9 cellular contexts compared by ENCODE assay signal in the genomic region with DNA sequence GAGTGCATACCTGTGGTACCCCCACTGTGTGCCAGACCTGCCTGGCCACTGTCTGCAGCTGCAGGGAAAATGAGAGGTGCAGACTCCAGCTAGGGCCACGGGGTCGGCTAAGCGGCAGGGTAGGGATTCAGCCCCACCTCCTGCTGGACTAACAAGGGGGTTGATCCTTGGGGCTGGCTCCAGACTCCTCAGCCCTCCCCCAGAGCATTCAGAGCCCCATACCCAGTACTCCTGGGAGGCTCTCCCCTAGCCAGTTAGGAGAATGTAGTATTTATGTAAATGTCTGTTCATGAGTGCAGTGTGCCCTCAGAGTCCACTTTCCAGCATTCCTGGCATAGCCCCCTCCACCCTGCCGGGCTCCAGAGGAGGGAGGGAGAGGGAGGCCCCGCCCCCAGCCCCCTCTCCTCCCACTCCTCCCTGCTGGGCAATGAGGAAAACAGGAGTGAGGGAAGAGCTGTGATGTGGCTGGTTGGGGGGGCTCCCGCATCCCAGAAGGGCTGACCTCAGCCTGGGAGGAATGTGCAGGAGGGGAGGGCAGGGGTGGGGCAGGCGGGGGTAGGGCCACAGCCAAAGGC. TPM values are rescaled to one million over a fixed set of nuclear protein-coding genes. Genes with fewer than 3 reads are reported as not detected.
DNase-seq lines count a peak whose midpoint lies in the region; ATAC-seq and TF ChIP-seq lines count a peak whose summit lies in the region.
"Had no signal": no experiment of that assay in that cellular context is flagged by ENCODE, and none has a peak within 500 bp of the region (broad histone marks: within the 10 kb centered on the region; RNA-seq: fewer than 3 reads in every experiment).

No MANE protein-coding gene starts in this region.

- H3K9me3 ChIP-seq in HAP-1, result no peaks in the 10 kb centered on the region
- no peaks in the 10 kb centered on the region for H3K9me3 ChIP-seq in ascending aorta
- no peaks in the 10 kb centered on the region for H3K9me3 ChIP-seq in right cardiac atrium (ENCODE audit: control insufficient read depth, low read length)
- H3K9me3 ChIP-seq: neutrophil had no signal

- H3K4me1 Mint-ChIP-seq in activated T-helper 2 cell treated with anti-CD3 and anti-CD28 coated beads, Interferon-gamma antibody, Interleukin-2, Interleukin-4, amounts not matched to agents 10 μg/mL and 5 μg/mL and 100 μg/mL, durations not matched to agents 14 hours and 24 hours and 36 hours (ENCODE audit: low read depth), result peaks cover 3% of the 10 kb centered on the region
- peaks cover 7% of the 10 kb centered on the region for H3K4me1 Mint-ChIP-seq in activated T-cell treated with anti-CD3 and anti-CD28 coated beads, Interleukin-2, amount 50 U/mL, for 24 hours (ENCODE audit: low read depth)

- H3K4me3 ChIP-seq in HAP-1 (no peak overlapping the region), ascending aorta (peak overlapping the region in 1 of 2 donors; percentile 3), right cardiac atrium (ENCODE audit: low read length) (no peak overlapping the region), retinal pigment epithelial cell (ENCODE audit: low read length) (no peak overlapping the region)

- ATAC-seq in right cardiac atrium (peak; percentile 38 to 62), GM21423 (IDR thresholded peaks at IDR 0.05; ENCODE audit: unreplicated experiment) (no peak)

- TF ChIP-seq CTCF in ascending aorta (IDR thresholded peaks at IDR 0.05), result no peak
- no peak for TF ChIP-seq CTCF in retinal pigment epithelial cell (conservative IDR thresholded peaks at IDR 0.05; ENCODE audit: low read depth, low read length)

- peaks cover 4% of the 10 kb centered on the region for H3K27me3 ChIP-seq in HAP-1 (ENCODE audit: low read depth)
- H3K27me3 ChIP-seq in ascending aorta, result no peaks in the 10 kb centered on the region
- H3K27me3 ChIP-seq in right cardiac atrium (ENCODE audit: control insufficient read depth, insufficient read depth), result no peaks in the 10 kb centered on the region

- H3K9me3 Mint-ChIP-seq in activated T-helper 2 cell treated with anti-CD3 and anti-CD28 coated beads, Interferon-gamma antibody, Interleukin-2, Interleukin-4, amounts not matched to agents 10 μg/mL and 5 μg/mL and 100 μg/mL, durations not matched to agents 14 hours and 24 hours and 36 hours, result no peaks in the 10 kb centered on the region
- H3K9me3 Mint-ChIP-seq in activated T-cell treated with anti-CD3 and anti-CD28 coated beads, Interleukin-2, amount 50 U/mL, for 24 hours, result no peaks in the 10 kb centered on the region

- in situ Hi-C loops in HAP-1 (cut with MboI; ENCODE audit: low sequenced_read_pairs), result no loop called here

- H3K27ac Mint-ChIP-seq in activated T-helper 2 cell treated with anti-CD3 and anti-CD28 coated beads, Interferon-gamma antibody, Interleukin-2, Interleukin-4, amounts not matched to agents 10 μg/mL and 5 μg/mL and 100 μg/mL, durations not matched to agents 14 hours and 24 hours and 36 hours, result no peak overlapping the region
- no peak overlapping the region for H3K27ac Mint-ChIP-seq in activated T-cell treated with anti-CD3 and anti-CD28 coated beads, Interleukin-2, amount 50 U/mL, for 24 hours

- H3K36me3 ChIP-seq in HAP-1 (replicated peaks), result 0 out of 2 replicates have a peak, but pooled peaks cover 3% of the 10 kb centered on the region
- no peaks in the 10 kb centered on the region for H3K36me3 ChIP-seq in ascending aorta

- WGBS in right cardiac atrium, result 26% methylated on average over 7 of the region's 7 CpGs

- peaks cover 17% of the 10 kb centered on the region for H3K27me3 Mint-ChIP-seq in activated T-helper 2 cell treated with anti-CD3 and anti-CD28 coated beads, Interferon-gamma antibody, Interleukin-2, Interleukin-4, amounts not matched to agents 10 μg/mL and 5 μg/mL and 100 μg/mL, durations not matched to agents 14 hours and 24 hours and 36 hours (ENCODE audit: low read depth)
- H3K27me3 Mint-ChIP-seq in activated T-cell treated with anti-CD3 and anti-CD28 coated beads, Interleukin-2, amount 50 U/mL, for 24 hours, result peaks cover 24% of the 10 kb centered on the region

- H3K27ac ChIP-seq in ascending aorta (peak overlapping the region; percentile 97 to 99), right cardiac atrium (ENCODE audit: low read length) (peak overlapping the region; percentile 84)
- H3K27ac ChIP-seq: neutrophil had no signal

- intact Hi-C loops in ascending aorta (cut with DNase I) (loop anchor here (2.0 kb wide), 2 partner anchors 26 to 34 kb away; a partner anchor contains a TSS), right cardiac atrium (cut with DNase I) (no loop called here)
- intact Hi-C loops in activated T-helper 2 cell treated with anti-CD3 and anti-CD28 coated beads, Interferon-gamma antibody, Interleukin-2, Interleukin-4, amounts not matched to agents 10 μg/mL and 5 μg/mL and 100 μg/mL, durations not matched to agents 14 hours and 24 hours and 36 hours (cut with micrococcal nuclease), result no loop called here

- no peaks in the 10 kb centered on the region for H3K36me3 Mint-ChIP-seq in activated T-helper 2 cell treated with anti-CD3 and anti-CD28 coated beads, Interferon-gamma antibody, Interleukin-2, Interleukin-4, amounts not matched to agents 10 μg/mL and 5 μg/mL and 100 μg/mL, durations not matched to agents 14 hours and 24 hours and 36 hours (ENCODE audit: low read depth)
- peaks cover 3% of the 10 kb centered on the region for H3K36me3 Mint-ChIP-seq in activated T-cell treated with anti-CD3 and anti-CD28 coated beads, Interleukin-2, amount 50 U/mL, for 24 hours (ENCODE audit: low read depth)

- no peak overlapping the region for H3K4me3 Mint-ChIP-seq in activated T-helper 2 cell treated with anti-CD3 and anti-CD28 coated beads, Interferon-gamma antibody, Interleukin-2, Interleukin-4, amounts not matched to agents 10 μg/mL and 5 μg/mL and 100 μg/mL, durations not matched to agents 14 hours and 24 hours and 36 hours (ENCODE audit: low read depth)
- H3K4me3 Mint-ChIP-seq in activated T-cell treated with anti-CD3 and anti-CD28 coated beads, Interleukin-2, amount 50 U/mL, for 24 hours, result no peak overlapping the region

- H3K4me1 ChIP-seq in HAP-1 (peaks cover 28% of the 10 kb centered on the region), ascending aorta (peaks cover 35 to 64% of the 10 kb centered on the region in 2 donors), right cardiac atrium (ENCODE audit: control insufficient read depth, insufficient read depth, low read length) (peaks cover 18% of the 10 kb centered on the region)

- peak; percentile 51 to 83 for DNase-seq in HAP-1 (ENCODE audit: low spot score in 2 of 2)
- peak; percentile 69 to 95 for DNase-seq in ascending aorta (ENCODE audit: low spot score in 2 of 2)
- DNase-seq in right cardiac atrium, result peak; percentile 80 to 93 (median 93)
- DNase-seq in retinal pigment epithelial cell (ENCODE audit: low read depth), result peak; percentile 96
- no peak for DNase-seq in activated T-helper 2 cell treated with anti-CD3 and anti-CD28 coated beads, Interferon-gamma antibody, Interleukin-2, Interleukin-4, amounts not matched to agents 10 μg/mL and 5 μg/mL and 100 μg/mL, durations not matched to agents 14 hours and 24 hours and 36 hours (ENCODE audit: low spot score)
- no peak for DNase-seq in T-helper 1 cell
- DNase-seq in activated T-cell treated with anti-CD3 and anti-CD28 coated beads, Interleukin-2, amount 50 U/mL, for 24 hours, result no peak

RNA-seq across cellular contexts. Expression of a gene that starts 4.5 kb away (rescaled TPM):
- total RNA-seq in ascending aorta (24.2 TPM), right cardiac atrium (10 to 100 TPM; 19.2 to 33.9 (median 29.3) TPM)
- 35.7 TPM for polyA plus RNA-seq in right cardiac atrium
- 0.30 and 0.68 TPM in 2 replicates for total RNA-seq in activated T-helper 2 cell treated with anti-CD3 and anti-CD28 coated beads, Interferon-gamma antibody, Interleukin-2, Interleukin-4, amounts not matched to agents 10 μg/mL and 5 μg/mL and 100 μg/mL, durations not matched to agents 14 hours and 24 hours and 36 hours

RNA-seq across cellular contexts. Expression of a gene that starts 14.4 kb away (rescaled TPM):
- total RNA-seq in ascending aorta (not detected), right cardiac atrium (10 to 100 TPM in 2 of 4 donors, 1 to 10 TPM in 2; 1.4 to 15.7 (median 8.0) TPM)
- polyA plus RNA-seq in right cardiac atrium, result 14.6 TPM
- not detected in 2 replicates for total RNA-seq in activated T-helper 2 cell treated with anti-CD3 and anti-CD28 coated beads, Interferon-gamma antibody, Interleukin-2, Interleukin-4, amounts not matched to agents 10 μg/mL and 5 μg/mL and 100 μg/mL, durations not matched to agents 14 hours and 24 hours and 36 hours

RNA-seq across cellular contexts. Expression of a gene that starts 27.8 kb away (rescaled TPM):
- total RNA-seq in ascending aorta (231 TPM), right cardiac atrium (10 to 100 TPM; 51.0 to 67.6 (median 56.9) TPM)
- polyA plus RNA-seq in right cardiac atrium, result 50.9 TPM
- total RNA-seq in activated T-helper 2 cell treated with anti-CD3 and anti-CD28 coated beads, Interferon-gamma antibody, Interleukin-2, Interleukin-4, amounts not matched to agents 10 μg/mL and 5 μg/mL and 100 μg/mL, durations not matched to agents 14 hours and 24 hours and 36 hours, result 154 and 164 TPM in 2 replicates

RNA-seq across cellular contexts. Expression of a gene that starts 28.5 kb away (rescaled TPM):
- 283 TPM for total RNA-seq in ascending aorta
- 100 to 1,000 TPM; 129 to 149 (median 148) TPM for total RNA-seq in right cardiac atrium
- 122 TPM for polyA plus RNA-seq in right cardiac atrium
- total RNA-seq in activated T-helper 2 cell treated with anti-CD3 and anti-CD28 coated beads, Interferon-gamma antibody, Interleukin-2, Interleukin-4, amounts not matched to agents 10 μg/mL and 5 μg/mL and 100 μg/mL, durations not matched to agents 14 hours and 24 hours and 36 hours, result 267 and 269 TPM in 2 replicates

RNA-seq across cellular contexts. Expression of a gene that starts 34.7 kb away (rescaled TPM):
- total RNA-seq in ascending aorta (not detected), right cardiac atrium (1 to 10 TPM; 1.1 to 2.4 (median 1.7) TPM)
- 2.9 TPM for polyA plus RNA-seq in right cardiac atrium
- 10.8 TPM in 2 replicates for total RNA-seq in activated T-helper 2 cell treated with anti-CD3 and anti-CD28 coated beads, Interferon-gamma antibody, Interleukin-2, Interleukin-4, amounts not matched to agents 10 μg/mL and 5 μg/mL and 100 μg/mL, durations not matched to agents 14 hours and 24 hours and 36 hours

Comparison
In these comparisons a context has a peak if more than half of its experiments do, and no peak if none do; other contexts are left out.
1. DNase-seq: peak in HAP-1 (2 of 2), ascending aorta (2 of 2), right cardiac atrium (3 of 3) and retinal pigment epithelial cell (single experiment); none in activated T-helper 2 cell treated with anti-CD3 and anti-CD28 coated beads, Interferon-gamma antibody, Interleukin-2, Interleukin-4, amounts not matched to agents 10 μg/mL and 5 μg/mL and 100 μg/mL, durations not matched to agents 14 hours and 24 hours and 36 hours (single experiment), T-helper 1 cell (0 of 5) and activated T-cell treated with anti-CD3 and anti-CD28 coated beads, Interleukin-2, amount 50 U/mL, for 24 hours (single experiment).
2. RNA of a gene that starts 4.5 kb away (total RNA-seq): 19.2 to 33.9 TPM in right cardiac atrium and 24.2 TPM in ascending aorta (single experiment); 0.30 to 0.68 TPM in activated T-helper 2 cell treated with anti-CD3 and anti-CD28 coated beads, Interferon-gamma antibody, Interleukin-2, Interleukin-4, amounts not matched to agents 10 μg/mL and 5 μg/mL and 100 μg/mL, durations not matched to agents 14 hours and 24 hours and 36 hours; every median in the first group is over 10 times any median in the second.